ENCODE assay signal across 8 cellular contexts in genomic region chr3:195909645-195910498, GRCh38. TPM values are rescaled to one million over a fixed set of nuclear protein-coding genes. Genes with fewer than 3 reads are reported as not detected.
DNase-seq lines count a peak whose midpoint lies in the region; ATAC-seq lines count a peak whose summit lies in the region.

No MANE protein-coding gene starts in this region.

- no peaks in the 10 kb centered on the region for H3K27me3 Mint-ChIP-seq in activated CD8-positive, alpha-beta T cell treated with anti-CD3 and anti-CD28 coated beads, Interleukin-2, amount 10 ng/mL, durations not matched to agents 7 days and 5 days (ENCODE audit: low read depth)

- H3K36me3 Mint-ChIP-seq in activated CD8-positive, alpha-beta T cell treated with anti-CD3 and anti-CD28 coated beads, Interleukin-2, amount 10 ng/mL, durations not matched to agents 7 days and 5 days (ENCODE audit: low read depth), result peaks cover 24% of the 10 kb centered on the region

- H3K4me3 Mint-ChIP-seq in activated CD8-positive, alpha-beta T cell treated with anti-CD3 and anti-CD28 coated beads, Interleukin-2, amount 10 ng/mL, durations not matched to agents 7 days and 5 days, result peak overlapping the region; percentile 73

- peak overlapping the region; percentile 80 for H3K27ac Mint-ChIP-seq in activated CD8-positive, alpha-beta T cell treated with anti-CD3 and anti-CD28 coated beads, Interleukin-2, amount 10 ng/mL, durations not matched to agents 7 days and 5 days

- CTCF ChIA-PET in activated CD8-positive, alpha-beta T cell treated with anti-CD3 and anti-CD28 coated beads, Interleukin-2, amount 10 ng/mL, durations not matched to agents 7 days and 5 days (lab: Charles Lee), result interaction anchor here (6.0 kb wide), 1 partner anchor 14 kb away, joined by 116 read pairs; no protein-coding TSS in a partner anchor

- POLR2A ChIA-PET in activated CD8-positive, alpha-beta T cell treated with anti-CD3 and anti-CD28 coated beads, Interleukin-2, amount 10 ng/mL, durations not matched to agents 7 days and 5 days (lab: Charles Lee), result interaction anchor here (2.8 to 6.0 kb wide), 2 partner anchors 10 to 14 kb away, joined by 15 to 160 read pairs; no protein-coding TSS in a partner anchor

- H3K4me1 Mint-ChIP-seq in activated CD8-positive, alpha-beta T cell treated with anti-CD3 and anti-CD28 coated beads, Interleukin-2, amount 10 ng/mL, durations not matched to agents 7 days and 5 days (ENCODE audit: low read depth), result peaks cover 41% of the 10 kb centered on the region

- no peaks in the 10 kb centered on the region for H3K9me3 Mint-ChIP-seq in activated CD8-positive, alpha-beta T cell treated with anti-CD3 and anti-CD28 coated beads, Interleukin-2, amount 10 ng/mL, durations not matched to agents 7 days and 5 days (ENCODE audit: insufficient read depth)

- peak; percentile 72 to 77 for DNase-seq in AML-193 (lab: John Stamatoyannopoulos, UW)
- DNase-seq in GM19240 (ENCODE audit: insufficient read length, low spot score), result peak; percentile 78
- peak; percentile 69 for DNase-seq in NCI-H748 (lab: John Stamatoyannopoulos, UW; ENCODE audit: unreplicated experiment)
- peak; percentile 90 for DNase-seq in activated CD8-positive, alpha-beta T cell treated with anti-CD3 and anti-CD28 coated beads, Interleukin-2, amount 10 ng/mL, durations not matched to agents 7 days and 5 days
- peak; percentile 86 for DNase-seq in effector CD4-positive, alpha-beta T cell
- DNase-seq in medulla oblongata (ENCODE audit: extremely low spot score), result peak; percentile 90
- peak; percentile 67 to 91 (median 75) for DNase-seq in stimulated activated CD4-positive, alpha-beta T cell treated with anti-CD3 and anti-CD28 coated beads, TNF-alpha, amount 100 ng/mL, for 48 hours (ENCODE audit: low read depth in 3 of 3)

- ATAC-seq in HG03460 (IDR thresholded peaks at IDR 0.05; ENCODE audit: unreplicated experiment), result peak; percentile 38
- ATAC-seq in activated CD8-positive, alpha-beta T cell treated with anti-CD3 and anti-CD28 coated beads, Interleukin-2, amount 10 ng/mL, durations not matched to agents 7 days and 5 days, result peak; percentile 64

RNA-seq across cellular contexts. Expression of gene TNK2, which starts 1.5 kb away (rescaled TPM):
- 100 to 1,000 TPM; 110 to 127 TPM for total RNA-seq in activated CD8-positive, alpha-beta T cell treated with anti-CD3 and anti-CD28 coated beads, Interleukin-2, amount 10 ng/mL, durations not matched to agents 7 days and 5 days

Comparison
In these comparisons a context has a peak if more than half of its experiments do, and no peak if none do; other contexts are left out.
1. Peak in every context shown above with its lines: DNase-seq and ATAC-seq.